Comparison of ENCODE assay signal across 20 cellular contexts in the genomic region with DNA sequence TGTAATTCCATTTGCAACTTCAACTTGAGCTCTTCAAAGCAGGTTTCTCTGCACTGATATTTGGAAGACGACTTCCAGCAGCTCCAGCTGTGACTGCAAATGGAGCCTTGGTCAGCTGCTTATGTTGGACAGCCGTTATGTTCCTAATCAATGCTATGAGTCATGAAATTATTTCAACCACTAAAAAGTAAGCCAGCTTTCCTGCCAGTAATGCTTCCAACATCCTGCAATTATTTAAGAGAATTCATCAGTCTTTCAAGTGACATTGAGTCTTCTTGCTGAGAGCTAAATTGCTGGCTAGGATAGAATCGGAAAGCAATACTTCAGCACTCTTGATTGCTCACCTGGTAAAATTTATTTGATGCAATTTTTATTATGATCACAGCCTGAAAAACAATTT.
DNase-seq lines count a peak whose midpoint lies in the region; ATAC-seq, FAIRE-seq and TF ChIP-seq lines count a peak whose summit lies in the region.
"Had no signal": no experiment of that assay in that cellular context is flagged by ENCODE, and none has a peak within 500 bp of the region (broad histone marks: within the 10 kb centered on the region; RNA-seq: fewer than 3 reads in every experiment).

No MANE protein-coding gene starts in this region.

- H3K9ac ChIP-seq in astrocyte (ENCODE audit: low read length), result no peak overlapping the region

- no peak overlapping the region for H2AFZ ChIP-seq in astrocyte (ENCODE audit: low read depth, low read length)

- intact Hi-C loops in transverse colon (cut with DNase I; ENCODE audit: low total_unique reads) (no loop called here), sigmoid colon (cut with DNase I) (no loop called here)

- H3K4me1 ChIP-seq in astrocyte (ENCODE audit: insufficient read depth, low read length) (no peaks in the 10 kb centered on the region), upper lobe of left lung (no peaks in the 10 kb centered on the region), transverse colon (no peaks in the 10 kb centered on the region), sigmoid colon (no peaks in the 10 kb centered on the region)
- H3K4me1 ChIP-seq: SJCRH30 had no signal

- no peaks in the 10 kb centered on the region for H3K36me3 Mint-ChIP-seq in astrocyte (ENCODE audit: low read depth, unreplicated experiment)
- H3K36me3 Mint-ChIP-seq: CD4-positive, alpha-beta memory T cell had no signal

- H3K36me3 ChIP-seq in astrocyte (ENCODE audit: insufficient read depth, low read length) (no peaks in the 10 kb centered on the region), upper lobe of left lung (no peaks in the 10 kb centered on the region), transverse colon (no peaks in the 10 kb centered on the region), sigmoid colon (no peaks in the 10 kb centered on the region)
- H3K36me3 ChIP-seq: SJCRH30 had no signal

- TF ChIP-seq POLR2A in upper lobe of left lung (IDR thresholded peaks at IDR 0.05), result no peak
- no peak for TF ChIP-seq POLR2A in transverse colon (IDR thresholded peaks at IDR 0.05)
- TF ChIP-seq POLR2A in sigmoid colon (IDR thresholded peaks at IDR 0.05), result no peak

- H3K4me1 Mint-ChIP-seq in astrocyte (ENCODE audit: low read depth, unreplicated experiment), result no peaks in the 10 kb centered on the region
- H3K4me1 Mint-ChIP-seq: B cell; CD4-positive, alpha-beta memory T cell had no signal

- TF ChIP-seq EP300 in upper lobe of left lung (IDR thresholded peaks at IDR 0.05) (no peak), transverse colon (IDR thresholded peaks at IDR 0.05; ENCODE audit: low read depth) (no peak), sigmoid colon (IDR thresholded peaks at IDR 0.05) (no peak)

- H3K27me3 ChIP-seq in astrocyte (ENCODE audit: insufficient read depth, low read length), result no peaks in the 10 kb centered on the region
- no peaks in the 10 kb centered on the region for H3K27me3 ChIP-seq in upper lobe of left lung
- H3K27me3 ChIP-seq in transverse colon, result no peaks in the 10 kb centered on the region
- no peaks in the 10 kb centered on the region for H3K27me3 ChIP-seq in sigmoid colon
- H3K27me3 ChIP-seq: SJCRH30 had no signal

- no peaks in the 10 kb centered on the region for H4K20me1 ChIP-seq in astrocyte (ENCODE audit: insufficient read depth, low read length)

- FAIRE-seq in astrocyte (lab: Jason Lieb, UNC), result no peak

- H3K27ac ChIP-seq in astrocyte (ENCODE audit: low read depth, low read length) (no peak overlapping the region), upper lobe of left lung (no peak overlapping the region), transverse colon (no peak overlapping the region), sigmoid colon (no peak overlapping the region)
- H3K27ac ChIP-seq: SJCRH30 had no signal

- no peak overlapping the region for H3K4me2 ChIP-seq in astrocyte (ENCODE audit: low read length)

- H3K4me3 ChIP-seq in astrocyte (ENCODE audit: insufficient read depth, low read depth, low read length) (no peak overlapping the region), fibroblast of the aortic adventitia (ENCODE audit: low read depth, low read length) (no peak overlapping the region), upper lobe of left lung (no peak overlapping the region), transverse colon (no peak overlapping the region), sigmoid colon (no peak overlapping the region)
- H3K4me3 ChIP-seq: SJCRH30 had no signal

- no peaks in the 10 kb centered on the region for H3K9me3 Mint-ChIP-seq in astrocyte (ENCODE audit: unreplicated experiment)

- H3K79me2 ChIP-seq in astrocyte (ENCODE audit: insufficient read depth, low read length), result no peaks in the 10 kb centered on the region

- 50 to 61% methylated on average over 3 of the region's 3 CpGs for WGBS in upper lobe of left lung, 2 donors
- WGBS in transverse colon (ENCODE audit: low coverage in 1 of 2), 2 donors, result 69 to 72% methylated on average over 3 of the region's 3 CpGs
- 77 to 78% methylated on average over 3 of the region's 3 CpGs for WGBS in sigmoid colon, 2 donors

- TF ChIP-seq CTCF in astrocyte (IDR thresholded peaks at IDR 0.05; ENCODE audit: insufficient read depth, low read depth, low read length), result no peak
- TF ChIP-seq CTCF in fibroblast of the aortic adventitia (IDR thresholded peaks at IDR 0.05; ENCODE audit: insufficient read depth, low read length), result no peak
- no peak for TF ChIP-seq CTCF in upper lobe of left lung (IDR thresholded peaks at IDR 0.05)
- TF ChIP-seq CTCF in transverse colon (IDR thresholded peaks at IDR 0.05), result no peak
- TF ChIP-seq CTCF in sigmoid colon (IDR thresholded peaks at IDR 0.05), result no peak

- H3K4me3 Mint-ChIP-seq in astrocyte (ENCODE audit: unreplicated experiment), result no peak overlapping the region
- H3K4me3 Mint-ChIP-seq: B cell; CD4-positive, alpha-beta memory T cell had no signal

- in situ Hi-C loops in transverse colon (cut with MboI; ENCODE audit: low pct_ligation_motif_present in 1 of 4, low pct_unique_long_range_greater_than_20kb in 1 of 4, low sequenced_read_pairs in 3 of 4), result no loop called here

- no peaks in the 10 kb centered on the region for H3K27me3 Mint-ChIP-seq in astrocyte (ENCODE audit: low read depth, unreplicated experiment)
- H3K27me3 Mint-ChIP-seq: B cell; CD4-positive, alpha-beta memory T cell had no signal

- no peak overlapping the region for H3K27ac Mint-ChIP-seq in astrocyte (ENCODE audit: unreplicated experiment)
- H3K27ac Mint-ChIP-seq: B cell; CD4-positive, alpha-beta memory T cell had no signal

- DNase-seq in COR-L47 (lab: John Stamatoyannopoulos, UW) (peak; percentile 8), M059J (ENCODE audit: low read depth) (peak; percentile 25), astrocyte (ENCODE audit: low read depth) (peak; percentile 20), fibroblast of the aortic adventitia (ENCODE audit: low read depth) (peak; percentile 73), upper lobe of left lung (no peak), putamen (ENCODE audit: low spot score) (no peak), transverse colon (no peak), sigmoid colon (no peak)
- DNase-seq: CD4-positive, alpha-beta memory T cell; DMS 273 treated with DMSO at 0.1 percent for 48 hours; IMR-90; Kasumi-1; MV-4-11; NCI-H1694 treated with DMSO at 0.1 percent for 48 hours; NCI-H2171; NCI-H82; RPMI8226; SJCRH30 had no signal

- H3K9me3 ChIP-seq in astrocyte (ENCODE audit: insufficient read depth, low read depth, low read length), result no peaks in the 10 kb centered on the region
- peaks cover 0 to 4% (median 0%) of the 10 kb centered on the region in 4 donors for H3K9me3 ChIP-seq in upper lobe of left lung
- H3K9me3 ChIP-seq in transverse colon, result no peaks in the 10 kb centered on the region
- H3K9me3 ChIP-seq in sigmoid colon, result no peaks in the 10 kb centered on the region
- H3K9me3 ChIP-seq: SJCRH30 had no signal

- ATAC-seq in upper lobe of left lung (ENCODE audit: low FRiP score in 2 of 2), result no peak
- ATAC-seq: HCT116 had no signal

Comparison
In these comparisons a context has a peak if more than half of its experiments do, and no peak if none do; other contexts are left out.
1. DNase-seq: peak in COR-L47 (single experiment), M059J (single experiment), astrocyte (single experiment) and fibroblast of the aortic adventitia (single experiment); none in upper lobe of left lung (0 of 2), putamen (single experiment), transverse colon (single experiment) and sigmoid colon (single experiment).